Comparison of ENCODE assay signal across 13 cellular contexts in genomic region chr3:171804618-171805389, GRCh38. TPM values are rescaled to one million over a fixed set of nuclear protein-coding genes. Genes with fewer than 3 reads are reported as not detected.
DNase-seq lines count a peak whose midpoint lies in the region; ATAC-seq and TF ChIP-seq lines count a peak whose summit lies in the region.
"Had no signal": no experiment of that assay in that cellular context is flagged by ENCODE, and none has a peak within 500 bp of the region (broad histone marks: within the 10 kb centered on the region; RNA-seq: fewer than 3 reads in every experiment).

No MANE protein-coding gene starts in this region.

- in situ Hi-C loops in astrocyte of the spinal cord (cut with HindIII; ENCODE audit: low sequenced_read_pairs) = no loop called here

- H3K27ac ChIP-seq in gastroesophageal sphincter (peak overlapping the region; percentile 79 to 84 (median 80)), rectal smooth muscle tissue (ENCODE audit: low read depth, low read length) (peak overlapping the region; percentile 18)

- no peaks in the 10 kb centered on the region for H3K27me3 ChIP-seq in gastroesophageal sphincter
- no peaks in the 10 kb centered on the region for H3K27me3 ChIP-seq in rectal smooth muscle tissue (ENCODE audit: control insufficient read depth, insufficient read depth, low read length)

- ATAC-seq in gastroesophageal sphincter (peak; percentile 15), HG03175 (IDR thresholded peaks at IDR 0.05; ENCODE audit: unreplicated experiment) (no peak), HG02623 (IDR thresholded peaks at IDR 0.05; ENCODE audit: unreplicated experiment) (no peak), GM21717 (IDR thresholded peaks at IDR 0.05; ENCODE audit: unreplicated experiment) (no peak)
- ATAC-seq: activated CD8-positive, alpha-beta memory T cell treated with anti-CD3 and anti-CD28 coated beads, Interleukin-2, amount 10 ng/mL, durations not matched to agents 7 days and 5 days had no signal

- TF ChIP-seq EP300 in gastroesophageal sphincter (IDR thresholded peaks at IDR 0.05) = no peak

- 16 to 30% methylated on average over 6 of the region's 6 CpGs for WGBS in gastroesophageal sphincter (ENCODE audit: low coverage in 1 of 2), 2 donors

- peak; percentile 61 for DNase-seq in AG10803 (ENCODE audit: low read depth)
- DNase-seq in astrocyte of the spinal cord (ENCODE audit: low read depth, low spot score) = peak; percentile 83
- DNase-seq in NCI-H446 treated with DMSO at 0.1 percent for 48 hours (lab: John Stamatoyannopoulos, UW) = no peak
- DNase-seq: activated CD8-positive, alpha-beta memory T cell treated with anti-CD3 and anti-CD28 coated beads, Interleukin-2, amount 10 ng/mL, durations not matched to agents 7 days and 5 days; EL; hypothalamus; T1000 had no signal

- no peaks in the 10 kb centered on the region for H3K9me3 ChIP-seq in gastroesophageal sphincter

- H3K4me3 ChIP-seq in AG10803 (ENCODE audit: low read length) = no peak overlapping the region
- H3K4me3 ChIP-seq in astrocyte of the spinal cord (ENCODE audit: low read depth, low read length) = no peak overlapping the region
- H3K4me3 ChIP-seq in gastroesophageal sphincter = no peak overlapping the region
- H3K4me3 ChIP-seq in rectal smooth muscle tissue (ENCODE audit: low read length) = no peak overlapping the region

- no peak for TF ChIP-seq POLR2A in gastroesophageal sphincter (IDR thresholded peaks at IDR 0.05)

- H3K4me1 ChIP-seq in gastroesophageal sphincter (peaks cover 9 to 74% (median 33%) of the 10 kb centered on the region in 3 donors), rectal smooth muscle tissue (ENCODE audit: control insufficient read depth, insufficient read depth, low read length) (peaks cover 3% of the 10 kb centered on the region)

- no peak overlapping the region for H3K9ac ChIP-seq in rectal smooth muscle tissue (ENCODE audit: low read length)

- TF ChIP-seq CTCF in AG10803 (conservative IDR thresholded peaks at IDR 0.05; ENCODE audit: low read length) (no peak), astrocyte of the spinal cord (IDR thresholded peaks at IDR 0.05; ENCODE audit: low read depth, low read length) (no peak), gastroesophageal sphincter (IDR thresholded peaks at IDR 0.05) (no peak)

- H3K36me3 ChIP-seq in gastroesophageal sphincter = no peaks in the 10 kb centered on the region
- no peaks in the 10 kb centered on the region for H3K36me3 ChIP-seq in rectal smooth muscle tissue (ENCODE audit: control insufficient read depth, insufficient read depth, low read length)

RNA-seq across cellular contexts. Expression of gene PLD1, which starts 5.5 kb away (rescaled TPM):
- 10 to 100 TPM in 3 of 4 donors, 1 to 10 TPM in 1; 7.0 to 17.1 (median 13.6) TPM for total RNA-seq in gastroesophageal sphincter

RNA-seq across cellular contexts. Expression of gene TMEM212, which starts 38.3 kb away (rescaled TPM):
- total RNA-seq in gastroesophageal sphincter = not detected
- total RNA-seq: activated CD8-positive, alpha-beta memory T cell treated with anti-CD3 and anti-CD28 coated beads, Interleukin-2, amount 10 ng/mL, durations not matched to agents 7 days and 5 days; myocyte had no signal
